Comparison of ENCODE assay signal across 14 cellular contexts in the genomic region with DNA sequence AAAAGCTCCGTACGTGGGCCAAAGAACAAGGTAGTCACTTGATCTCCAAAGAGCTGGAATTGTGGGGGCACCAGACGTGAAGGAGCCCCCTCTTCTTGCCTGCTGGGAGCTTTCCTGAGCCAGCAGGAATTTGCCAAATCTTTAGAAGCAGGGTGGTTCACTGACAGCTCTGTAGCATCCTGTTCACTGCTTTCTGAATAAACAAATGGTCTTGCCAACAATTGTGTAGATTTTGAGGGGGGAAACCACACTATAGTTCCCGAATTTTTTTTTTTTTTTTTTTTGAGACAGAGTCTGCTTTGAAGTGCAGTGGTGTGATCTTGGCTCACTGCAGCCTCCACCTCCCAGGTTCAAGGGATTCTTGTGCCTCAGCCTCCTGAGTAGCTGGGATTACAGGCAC. TPM values are rescaled to one million over a fixed set of nuclear protein-coding genes. Genes with fewer than 3 reads are reported as not detected.
A peak's percentile ranks its signal among the peaks of the same experiment; 100 is the strongest.
DNase-seq lines count a peak whose midpoint lies in the region; ATAC-seq, FAIRE-seq and TF ChIP-seq lines count a peak whose summit lies in the region.
"Had no signal": no experiment of that assay in that cellular context is flagged by ENCODE, and none has a peak within 500 bp of the region (broad histone marks: within the 10 kb centered on the region; RNA-seq: fewer than 3 reads in every experiment).

No MANE protein-coding gene starts in this region.

- no peak for ATAC-seq in GM21717 (IDR thresholded peaks at IDR 0.05; ENCODE audit: unreplicated experiment)
- no peak for ATAC-seq in HG02588 (IDR thresholded peaks at IDR 0.05; ENCODE audit: unreplicated experiment)

- H3K27me3 ChIP-seq in Loucy (ENCODE audit: insufficient read depth, low read length, poor library complexity, severe bottlenecking) = no peaks in the 10 kb centered on the region
- H3K27me3 ChIP-seq in suprapubic skin = no peaks in the 10 kb centered on the region

- TF ChIP-seq POLR2A in suprapubic skin (IDR thresholded peaks at IDR 0.05) = no peak
- no peak for TF ChIP-seq POLR2A in H54 (IDR thresholded peaks at IDR 0.05; ENCODE audit: low read depth, low read length)

- H3K4me1 ChIP-seq in Loucy (ENCODE audit: insufficient read depth, low read length, poor library complexity, severe bottlenecking) = no peaks in the 10 kb centered on the region
- peaks cover 23% of the 10 kb centered on the region for H3K4me1 ChIP-seq in suprapubic skin

- 44% methylated on average over 4 of the region's 4 CpGs for WGBS in suprapubic skin

- DNase-seq in cardiac fibroblast (ENCODE audit: low read depth in 2 of 2) (peak; percentile 57 to 74), lung microvascular endothelial cell (ENCODE audit: low read depth in 2 of 2) (peak; percentile 73), suprapubic skin (ENCODE audit: low spot score in 2 of 2) (no peak), H54 (ENCODE audit: insufficient read length, low spot score) (no peak)
- DNase-seq in activated CD4-positive, CD25-positive, alpha-beta regulatory T cell treated with anti-CD3 and anti-CD28 coated beads, Interleukin-2, amount 50 U/mL, for 72 hours = no peak
- DNase-seq: stimulated activated CD4-positive, alpha-beta T cell treated with anti-CD3 and anti-CD28 coated beads, Interleukin-15, amount 100 ng/mL, for 24 hours; stimulated activated naive CD4-positive, alpha-beta T cell treated with Interleukin-2 at 50 U/mL for 16 hours had no signal

- no peak overlapping the region for H3K4me3 ChIP-seq in Loucy (ENCODE audit: low read length, poor library complexity, severe bottlenecking)
- no peak overlapping the region for H3K4me3 ChIP-seq in cardiac fibroblast (replicated peaks in 1 of 2; ENCODE audit: low read depth in 2 of 2, low read length in 2 of 2)
- no peak overlapping the region for H3K4me3 ChIP-seq in suprapubic skin
- H3K4me3 ChIP-seq: GM12878, mucosa of descending colon had no signal

- peak overlapping the region; percentile 32 for H3K27ac ChIP-seq in suprapubic skin

- no peaks in the 10 kb centered on the region for H3K9me2 ChIP-seq in Loucy (replicated peaks; ENCODE audit: low read depth, low read length)

- H2AFZ ChIP-seq in Loucy (ENCODE audit: low read length) = 0 out of 2 replicates have a peak overlapping the region, but pooled peaks have one; percentile 56

- H3K9me3 ChIP-seq in Loucy (ENCODE audit: insufficient read depth, low read depth, low read length) (no peaks in the 10 kb centered on the region), suprapubic skin (no peaks in the 10 kb centered on the region)
- H3K9me3 ChIP-seq: mucosa of descending colon had no signal

- no peak for TF ChIP-seq EP300 in suprapubic skin (IDR thresholded peaks at IDR 0.05)

- no peak overlapping the region for H3K9ac ChIP-seq in Loucy (ENCODE audit: low read depth, low read length, poor library complexity, severe bottlenecking)

- H3K79me2 ChIP-seq in Loucy (ENCODE audit: insufficient read depth, low read length) = no peaks in the 10 kb centered on the region

- H3F3A ChIP-seq in Loucy (ENCODE audit: low read depth) = no peaks in the 10 kb centered on the region

- TF ChIP-seq CTCF in Loucy (conservative IDR thresholded peaks at IDR 0.05; ENCODE audit: low read length) (no peak), cardiac fibroblast (IDR thresholded peaks at IDR 0.05; ENCODE audit: low read depth, low read length) (no peak), suprapubic skin (IDR thresholded peaks at IDR 0.05) (no peak)

- H4K20me1 ChIP-seq in Loucy (ENCODE audit: insufficient read depth, low read length, poor library complexity, severe bottlenecking) = no peaks in the 10 kb centered on the region

- H3K4me2 ChIP-seq in Loucy (ENCODE audit: low read depth, low read length, poor library complexity, severe bottlenecking) = no peak overlapping the region

- H3K36me3 ChIP-seq in Loucy (ENCODE audit: insufficient read depth, low read length) (no peaks in the 10 kb centered on the region), suprapubic skin (no peaks in the 10 kb centered on the region)

- no peak for FAIRE-seq in H54 (lab: Jason Lieb, UNC)
- FAIRE-seq: D721Med, GM12878, TTC549 had no signal

RNA-seq across cellular contexts. Expression of gene TMIGD1, which starts 7.1 kb away (rescaled TPM):
- total RNA-seq in lung microvascular endothelial cell (not detected in 2 replicates), suprapubic skin (under 1 TPM in 1 of 4 donors, not detected in 3; 0.45 TPM)
- total RNA-seq: GM12878 had no signal

RNA-seq across cellular contexts. Expression of gene CPD, which starts 37.8 kb away (rescaled TPM):
- total RNA-seq in lung microvascular endothelial cell (151 and 164 TPM in 2 replicates), suprapubic skin (10 to 100 TPM; 38.9 to 60.5 (median 49.4) TPM)

RNA-seq across cellular contexts. Expression of gene BLMH, which starts 49.2 kb away (rescaled TPM):
- 33.1 and 41.2 TPM in 2 replicates for total RNA-seq in lung microvascular endothelial cell
- 100 to 1,000 TPM; 140 to 188 (median 176) TPM for total RNA-seq in suprapubic skin

Comparison
In these comparisons a context has a peak if more than half of its experiments do, and no peak if none do; other contexts are left out.
1. DNase-seq: peak in cardiac fibroblast (2 of 2) and lung microvascular endothelial cell (2 of 2); none in suprapubic skin (0 of 2), H54 (single experiment) and activated CD4-positive, CD25-positive, alpha-beta regulatory T cell treated with anti-CD3 and anti-CD28 coated beads, Interleukin-2, amount 50 U/mL, for 72 hours (single experiment).